13 cellular contexts compared by ENCODE assay signal in the genomic region with DNA sequence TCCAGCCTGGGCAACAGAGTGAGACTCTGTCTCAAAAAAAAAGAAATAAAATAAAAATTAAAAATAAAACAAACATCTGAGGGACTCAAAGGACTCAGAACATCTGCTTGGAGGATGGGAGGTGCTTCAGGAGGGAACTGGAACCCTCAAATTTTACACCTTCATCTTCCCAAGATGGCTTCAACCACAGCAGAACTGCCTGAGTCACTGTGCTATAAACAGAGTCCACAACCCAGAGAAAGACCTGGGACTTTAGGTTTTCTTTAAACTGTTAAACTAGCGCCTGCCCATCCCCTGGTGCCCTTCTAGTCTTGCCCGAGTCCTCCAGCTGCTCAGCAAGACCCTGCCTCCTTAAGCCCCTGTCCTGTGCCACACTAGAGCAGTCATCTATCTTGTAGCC. TPM values are rescaled to one million over a fixed set of nuclear protein-coding genes. Genes with fewer than 3 reads are reported as not detected.
A peak's percentile ranks its signal among the peaks of the same experiment; 100 is the strongest.
DNase-seq lines count a peak whose midpoint lies in the region; ATAC-seq, FAIRE-seq and TF ChIP-seq lines count a peak whose summit lies in the region.
"Had no signal": no experiment of that assay in that cellular context is flagged by ENCODE, and none has a peak within 500 bp of the region (broad histone marks: within the 10 kb centered on the region; RNA-seq: fewer than 3 reads in every experiment).

No MANE protein-coding gene starts in this region.

- no peak overlapping the region for H3K4me3 ChIP-seq in BE2C (ENCODE audit: low read depth, low read length)
- H3K4me3 ChIP-seq: coronary artery, left ventricle myocardium inferior, tibial artery had no signal

- peak; percentile 5 for FAIRE-seq in GM12891 (lab: Jason Lieb, UNC)

- CTCF ChIA-PET in activated CD8-positive, alpha-beta T cell treated with anti-CD3 and anti-CD28 coated beads, Interleukin-2, amount 10 ng/mL, durations not matched to agents 7 days and 5 days (lab: Charles Lee), result interaction anchor here (2.1 to 4.6 kb wide), 2 partner anchors 12 to 41 kb away, joined by 13 to 36 read pairs; partner anchors contain the start of gene RGS10
- CTCF ChIA-PET in HEK293T (lab: Yijun Ruan, JAX), result no interaction called here

- peak overlapping the region; percentile 70 for H3K4me3 Mint-ChIP-seq in activated CD8-positive, alpha-beta T cell treated with anti-CD3 and anti-CD28 coated beads, Interleukin-2, amount 10 ng/mL, durations not matched to agents 7 days and 5 days
- no peak overlapping the region for H3K4me3 Mint-ChIP-seq in nephron progenitor cell

- no peaks in the 10 kb centered on the region for H3K4me1 ChIP-seq in BE2C
- H3K4me1 ChIP-seq: left ventricle myocardium inferior, tibial artery had no signal

- H3K9me3 Mint-ChIP-seq in activated CD8-positive, alpha-beta T cell treated with anti-CD3 and anti-CD28 coated beads, Interleukin-2, amount 10 ng/mL, durations not matched to agents 7 days and 5 days (ENCODE audit: insufficient read depth), result no peaks in the 10 kb centered on the region
- H3K9me3 Mint-ChIP-seq in nephron progenitor cell, result no peaks in the 10 kb centered on the region

- TF ChIP-seq CTCF in nephron progenitor cell (IDR thresholded peaks at IDR 0.05) (no peak), BE2C (IDR thresholded peaks at IDR 0.05; ENCODE audit: low read depth, low read length) (no peak)

- DNase-seq in GM12891 (ENCODE audit: insufficient read length, low spot score) (no peak), nephron progenitor cell (no peak), BE2C (no peak), HEK293T (ENCODE audit: extremely low spot score) (no peak), AG20443 (ENCODE audit: low spot score) (no peak)
- DNase-seq in activated CD8-positive, alpha-beta T cell treated with anti-CD3 and anti-CD28 coated beads, Interleukin-2, amount 10 ng/mL, durations not matched to agents 7 days and 5 days, result peak; percentile 43
- DNase-seq: hypothalamus, left ventricle myocardium inferior, SK-N-SH, tibial artery had no signal

- H3K36me3 ChIP-seq in BE2C, result no peaks in the 10 kb centered on the region
- H3K36me3 ChIP-seq: left ventricle myocardium inferior, tibial artery had no signal

- TF ChIP-seq POLR2A in GM12891 (IDR thresholded peaks at IDR 0.05; ENCODE audit: low read depth, low read length), result no peak

- POLR2A ChIA-PET in activated CD8-positive, alpha-beta T cell treated with anti-CD3 and anti-CD28 coated beads, Interleukin-2, amount 10 ng/mL, durations not matched to agents 7 days and 5 days (lab: Charles Lee), result no interaction called here
- POLR2A ChIA-PET in HEK293T (lab: Yijun Ruan, JAX), result no interaction called here

- peak overlapping the region; percentile 98 for H3K27ac Mint-ChIP-seq in activated CD8-positive, alpha-beta T cell treated with anti-CD3 and anti-CD28 coated beads, Interleukin-2, amount 10 ng/mL, durations not matched to agents 7 days and 5 days
- peak overlapping the region; percentile 87 for H3K27ac Mint-ChIP-seq in nephron progenitor cell

- no peaks in the 10 kb centered on the region for H3K9me3 ChIP-seq in BE2C
- H3K9me3 ChIP-seq: left ventricle myocardium inferior, SK-N-SH, tibial artery had no signal

- H3K36me3 Mint-ChIP-seq in activated CD8-positive, alpha-beta T cell treated with anti-CD3 and anti-CD28 coated beads, Interleukin-2, amount 10 ng/mL, durations not matched to agents 7 days and 5 days (ENCODE audit: low read depth), result peaks cover 81% of the 10 kb centered on the region
- H3K36me3 Mint-ChIP-seq in nephron progenitor cell (ENCODE audit: low read depth), result no peaks in the 10 kb centered on the region

- peak; percentile 17 for ATAC-seq in HG02678 (IDR thresholded peaks at IDR 0.05; ENCODE audit: unreplicated experiment)
- peak; percentile 37 for ATAC-seq in activated CD8-positive, alpha-beta T cell treated with anti-CD3 and anti-CD28 coated beads, Interleukin-2, amount 10 ng/mL, durations not matched to agents 7 days and 5 days
- ATAC-seq: sciatic nerve had no signal

- no peaks in the 10 kb centered on the region for H3K27me3 Mint-ChIP-seq in activated CD8-positive, alpha-beta T cell treated with anti-CD3 and anti-CD28 coated beads, Interleukin-2, amount 10 ng/mL, durations not matched to agents 7 days and 5 days (ENCODE audit: low read depth)
- peaks cover 11% of the 10 kb centered on the region for H3K27me3 Mint-ChIP-seq in nephron progenitor cell (ENCODE audit: low read depth, poor library complexity)

- H3K27me3 ChIP-seq in BE2C, result no peaks in the 10 kb centered on the region
- H3K27me3 ChIP-seq: tibial artery had no signal

- H3K4me1 Mint-ChIP-seq in activated CD8-positive, alpha-beta T cell treated with anti-CD3 and anti-CD28 coated beads, Interleukin-2, amount 10 ng/mL, durations not matched to agents 7 days and 5 days (ENCODE audit: low read depth), result peaks cover 94% of the 10 kb centered on the region
- peaks cover 78% of the 10 kb centered on the region for H3K4me1 Mint-ChIP-seq in nephron progenitor cell

TF ChIP-seq in GM12891, 5 proteins besides CTCF, POLR2A, EP300 and RAD21:
- TF ChIP-seq POU2F2 (IDR thresholded peaks at IDR 0.05; ENCODE audit: low read depth, low read length) (no peak), POLR2AphosphoS5 (IDR thresholded peaks at IDR 0.05; ENCODE audit: low read depth, low read length) (no peak), SPI1 (IDR thresholded peaks at IDR 0.05; ENCODE audit: low read depth, low read length) (peak; percentile 57; the same call in 1 of the 2 replicates), TAF1 (IDR thresholded peaks at IDR 0.05; ENCODE audit: low read depth, low read length) (no peak), PAX5 (IDR thresholded peaks at IDR 0.05; ENCODE audit: insufficient read depth, low read length, severe bottlenecking) (no peak)

TF ChIP-seq in HEK293T, 16 proteins besides CTCF, POLR2A, EP300 and RAD21:
- TF ChIP-seq ARNT (IDR thresholded peaks at IDR 0.05) (no peak), HDGF (IDR thresholded peaks at IDR 0.05; ENCODE audit: borderline replicate concordance) (no peak), BHLHE40 (IDR thresholded peaks at IDR 0.05; ENCODE audit: borderline replicate concordance) (no peak), NFRKB (IDR thresholded peaks at IDR 0.05) (no peak), CTBP1 (IDR thresholded peaks at IDR 0.05; ENCODE audit: borderline replicate concordance) (no peak), ZNF384 (IDR thresholded peaks at IDR 0.05) (no peak), TARDBP (IDR thresholded peaks at IDR 0.05) (no peak), FOXA1 (IDR thresholded peaks at IDR 0.05) (no peak)
TF ChIP-seq in HEK293T: peak in this region for 0.

RNA-seq across cellular contexts. Expression of gene RGS10, which starts 40.8 kb away (rescaled TPM):
- polyA plus RNA-seq in GM12891 (2012; ENCODE audit: low read depth, missing spikeins), result 293 TPM
- total RNA-seq in activated CD8-positive, alpha-beta T cell treated with anti-CD3 and anti-CD28 coated beads, Interleukin-2, amount 10 ng/mL, durations not matched to agents 7 days and 5 days, result 100 to 1,000 TPM; 166 TPM
- polyA plus RNA-seq in BE2C (2012; ENCODE audit: insufficient read depth, insufficient read length, low read depth), result 6.8 TPM
